ENCODE assay signal across 9 cellular contexts in the genomic region with DNA sequence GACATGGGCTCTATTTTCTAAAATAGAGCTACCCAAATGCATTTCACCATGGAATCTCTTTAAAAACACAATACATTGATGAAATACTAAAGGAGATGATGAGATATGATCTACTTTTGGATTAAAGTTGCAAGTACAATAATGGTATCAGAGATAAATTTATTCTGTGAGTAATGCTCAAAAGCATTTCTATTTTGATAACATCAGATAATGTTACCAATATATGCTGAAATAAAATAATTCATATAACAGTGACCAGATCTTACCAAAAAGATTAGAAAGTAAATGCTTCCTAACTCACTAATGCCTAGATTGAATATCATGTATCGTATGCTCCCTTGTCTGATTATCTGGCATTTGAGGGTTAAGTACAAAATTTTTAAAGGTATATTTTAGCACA.
"Had no signal": no experiment of that assay in that cellular context is flagged by ENCODE, and none has a peak within 500 bp of the region (broad histone marks: within the 10 kb centered on the region; RNA-seq: fewer than 3 reads in every experiment).

No MANE protein-coding gene starts in this region.

- H3K27ac ChIP-seq: HL-60, KMS-11 had no signal

- H3K9ac ChIP-seq: KMS-11 had no signal

- ATAC-seq: HepG2, K562 had no signal

- H3K4me1 Mint-ChIP-seq: IgD-negative memory B cell had no signal

- H3K27ac Mint-ChIP-seq: IgD-negative memory B cell had no signal

- H3K4me2 ChIP-seq: KMS-11 had no signal

- DNase-seq: IMR-90, KBM-7, KG1 had no signal

- H3K4me3 Mint-ChIP-seq: IgD-negative memory B cell had no signal

- FAIRE-seq: HepG2, HTR-8/SVneo, K562 had no signal

- H3K27me3 Mint-ChIP-seq: IgD-negative memory B cell had no signal

- H3K4me3 ChIP-seq: K562 had no signal
